ENCODE assay signal across 24 cellular contexts in the genomic region with DNA sequence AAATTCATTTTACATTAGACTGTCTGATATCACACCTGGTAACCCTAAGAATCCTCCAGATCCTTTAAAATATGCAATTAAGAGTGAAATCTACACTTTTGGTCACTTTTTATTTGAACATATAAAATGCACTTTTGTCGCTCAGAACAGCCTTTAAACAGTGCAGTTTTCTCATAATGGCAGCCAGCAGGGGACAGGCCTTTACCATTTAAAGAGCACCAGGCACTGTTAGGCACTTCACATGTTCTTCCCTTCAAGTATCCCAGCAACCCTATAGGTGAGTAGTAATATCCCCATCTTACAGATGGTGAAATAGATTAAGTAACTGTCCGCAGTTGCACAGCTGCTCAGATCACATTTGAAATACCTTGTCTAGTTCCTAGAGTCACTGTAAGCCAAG. TPM values are rescaled to one million over a fixed set of nuclear protein-coding genes. Genes with fewer than 3 reads are reported as not detected.
DNase-seq lines count a peak whose midpoint lies in the region; ATAC-seq, FAIRE-seq and TF ChIP-seq lines count a peak whose summit lies in the region.
"Had no signal": no experiment of that assay in that cellular context is flagged by ENCODE, and none has a peak within 500 bp of the region (broad histone marks: within the 10 kb centered on the region; RNA-seq: fewer than 3 reads in every experiment).

No MANE protein-coding gene starts in this region.

- POLR2A ChIA-PET in GM12878 (lab: Charles Lee) = interaction anchor here (0.5 kb wide), 1 partner anchor 49 kb away, joined by 4 read pairs; no protein-coding TSS in a partner anchor
- POLR2A ChIA-PET in activated CD8-positive, alpha-beta T cell treated with anti-CD3 and anti-CD28 coated beads, Interleukin-2, amount 10 ng/mL, durations not matched to agents 7 days and 5 days (lab: Charles Lee) = no interaction called here

- CTCF ChIA-PET in GM12878 (lab: Yijun Ruan, JAX) = interaction anchor here (0.7 kb wide), 1 partner anchor 16 kb away, joined by 3 read pairs; no protein-coding TSS in a partner anchor
- CTCF ChIA-PET in activated naive CD4-positive, alpha-beta T cell treated with anti-CD3 and anti-CD28 coated beads for 36 hours (lab: Charles Lee) = interaction anchor here (0.6 kb wide), 1 partner anchor 9 kb away, joined by 3 read pairs; no protein-coding TSS in a partner anchor
- CTCF ChIA-PET in activated CD8-positive, alpha-beta T cell treated with anti-CD3 and anti-CD28 coated beads, Interleukin-2, amount 10 ng/mL, durations not matched to agents 7 days and 5 days (lab: Charles Lee) = no interaction called here

- H3K9ac ChIP-seq in GM12878 (ENCODE audit: control insufficient read depth, insufficient read depth, low read length) = no peak overlapping the region
- H3K9ac ChIP-seq: BLaER1 had no signal

- intact Hi-C loops in GM12878 (cut with micrococcal nuclease; ENCODE audit: unreplicated experiment) = no loop called here
- intact Hi-C loops in activated naive CD4-positive, alpha-beta T cell treated with anti-CD3 and anti-CD28 coated beads for 36 hours (cut with micrococcal nuclease) = no loop called here

- no peak overlapping the region for H3K4me2 ChIP-seq in GM12878 (ENCODE audit: control insufficient read depth, insufficient read depth)
- H3K4me2 ChIP-seq: BLaER1 had no signal

- no TSS peak for BruUV-seq in GM12878 (replicated peaks; lab: Mats Ljungman, UMichigan)

- in situ Hi-C loops in GM12878 (cut with MboI) = loop anchor here (5.0 kb wide), 1 partner anchor 217 kb away; no protein-coding TSS in a partner anchor

- no peaks in the 10 kb centered on the region for H3K27me3 Mint-ChIP-seq in activated naive CD4-positive, alpha-beta T cell treated with anti-CD3 and anti-CD28 coated beads for 36 hours (ENCODE audit: low read depth)
- H3K27me3 Mint-ChIP-seq in activated CD8-positive, alpha-beta T cell treated with anti-CD3 and anti-CD28 coated beads, Interleukin-2, amount 10 ng/mL, durations not matched to agents 7 days and 5 days (ENCODE audit: low read depth) = peaks cover 20% of the 10 kb centered on the region
- H3K27me3 Mint-ChIP-seq: activated CD4-positive, alpha-beta memory T cell treated with anti-CD3 and anti-CD28 coated beads for 36 hours had no signal

- H3K27ac Mint-ChIP-seq in activated naive CD4-positive, alpha-beta T cell treated with anti-CD3 and anti-CD28 coated beads for 36 hours = no peak overlapping the region
- H3K27ac Mint-ChIP-seq in activated CD8-positive, alpha-beta T cell treated with anti-CD3 and anti-CD28 coated beads, Interleukin-2, amount 10 ng/mL, durations not matched to agents 7 days and 5 days = no peak overlapping the region
- H3K27ac Mint-ChIP-seq: activated CD4-positive, alpha-beta memory T cell treated with anti-CD3 and anti-CD28 coated beads for 36 hours; activated naive CD4-positive, alpha-beta T cell treated with anti-CD3 and anti-CD28 coated beads, Interleukin-2, amount 10 ng/mL, durations not matched to agents 7 days and 5 days; effector memory CD8-positive, alpha-beta T cell had no signal

- DNase-seq in AG10803 (ENCODE audit: low read depth) = no peak
- DNase-seq in HFF-Myc (ENCODE audit: extremely low read depth, low read depth) = no peak
- DNase-seq in GM12878 (ENCODE audit: low read depth, low spot score) = no peak
- DNase-seq in kidney epithelial cell (ENCODE audit: low read depth) = no peak
- DNase-seq in activated naive CD4-positive, alpha-beta T cell treated with anti-CD3 and anti-CD28 coated beads for 36 hours = no peak
- no peak for DNase-seq in NCI-H187 treated with DMSO at 0.1 percent for 48 hours (lab: John Stamatoyannopoulos, UW)
- DNase-seq in NK-92 treated with Interleukin-12 subunit alpha and Interleukin-12 subunit beta, amount 100 ng/mL, for 24 hours (lab: John Stamatoyannopoulos, UW) = no peak
- no peak for DNase-seq in activated CD8-positive, alpha-beta T cell treated with anti-CD3 and anti-CD28 coated beads, Interleukin-2, amount 10 ng/mL, durations not matched to agents 7 days and 5 days
- DNase-seq: activated CD4-positive, alpha-beta memory T cell treated with anti-CD3 and anti-CD28 coated beads for 36 hours; activated naive CD4-positive, alpha-beta T cell treated with anti-CD3 and anti-CD28 coated beads, Interleukin-2, amount 10 ng/mL, durations not matched to agents 7 days and 5 days; activated T-cell treated with anti-CD3 and anti-CD28 coated beads, Interleukin-2, amount 50 U/mL, for 1 hour; anterior cingulate cortex; effector memory CD8-positive, alpha-beta T cell; hippocampal formation; NCI-H526; ovary; SIG-M5; sigmoid colon; stimulated activated naive CD4-positive, alpha-beta T cell; T-helper 2 cell; thyroid gland had no signal

- TF ChIP-seq EP300 in GM12878 (IDR thresholded peaks at IDR 0.05; ENCODE audit: borderline replicate concordance in 1 of 2, control insufficient read depth in 1 of 2, low read depth in 2 of 2, low read length in 2 of 2) = no peak

- RAD21 ChIA-PET in GM12878 (lab: Charles Lee; ENCODE audit: unreplicated experiment) = no interaction called here

- SMC1A ChIA-PET in GM12878 (lab: Charles Lee; ENCODE audit: uncharacterized antibody, unreplicated experiment) = no interaction called here

- H3K4me3 Mint-ChIP-seq in activated naive CD4-positive, alpha-beta T cell treated with anti-CD3 and anti-CD28 coated beads for 36 hours = no peak overlapping the region
- H3K4me3 Mint-ChIP-seq in activated CD8-positive, alpha-beta T cell treated with anti-CD3 and anti-CD28 coated beads, Interleukin-2, amount 10 ng/mL, durations not matched to agents 7 days and 5 days = no peak overlapping the region
- H3K4me3 Mint-ChIP-seq: activated CD4-positive, alpha-beta memory T cell treated with anti-CD3 and anti-CD28 coated beads for 36 hours; activated naive CD4-positive, alpha-beta T cell treated with anti-CD3 and anti-CD28 coated beads, Interleukin-2, amount 10 ng/mL, durations not matched to agents 7 days and 5 days; effector memory CD8-positive, alpha-beta T cell; WTC11 had no signal

- H2AFZ ChIP-seq in GM12878 (ENCODE audit: control insufficient read depth, low read depth, low read length) = no peak overlapping the region

- FAIRE-seq in GM12878 (lab: Jason Lieb, UNC) = no peak
- FAIRE-seq: islet of Langerhans had no signal

- 75% methylated on average over 2 of the region's 2 CpGs for WGBS in GM12878 (ENCODE audit: insufficient coverage, insufficient replicate concordance, low lambda C conversion rate, missing lambda C conversion rate)

- no peak overlapping the region for H3K4me3 ChIP-seq in AG10803 (ENCODE audit: low read length)
- no peak overlapping the region for H3K4me3 ChIP-seq in HFF-Myc (replicated peaks; ENCODE audit: low read depth, low read length)
- no peak overlapping the region for H3K4me3 ChIP-seq in GM12878
- H3K4me3 ChIP-seq in kidney epithelial cell (ENCODE audit: low read depth, low read length) = no peak overlapping the region
- H3K4me3 ChIP-seq: BLaER1, ovary, sigmoid colon, thyroid gland had no signal

- TF ChIP-seq POLR2A in GM12878 (IDR thresholded peaks at IDR 0.05; ENCODE audit: low read depth, low read length) = no peak

- no peaks in the 10 kb centered on the region for H3K4me1 ChIP-seq in GM12878 (ENCODE audit: control insufficient read depth, insufficient read depth, low read length)
- H3K4me1 ChIP-seq: BLaER1, thyroid gland had no signal

- ATAC-seq in GM12878 = no peak
- no peak for ATAC-seq in activated CD8-positive, alpha-beta T cell treated with anti-CD3 and anti-CD28 coated beads, Interleukin-2, amount 10 ng/mL, durations not matched to agents 7 days and 5 days
- ATAC-seq: effector memory CD8-positive, alpha-beta T cell; WTC11 had no signal

- no peaks in the 10 kb centered on the region for H3K79me2 ChIP-seq in GM12878 (ENCODE audit: control insufficient read depth, insufficient read depth, low read length)

- TF ChIP-seq RAD21 in GM12878 (IDR thresholded peaks at IDR 0.05; ENCODE audit: insufficient read depth, low read depth, low read length) = 0 out of 2 replicates have a peak, but pooled peaks have one; percentile 21

- TF ChIP-seq CTCF in AG10803 (conservative IDR thresholded peaks at IDR 0.05; ENCODE audit: low read length) (peak; percentile 34; the same call in 1 of the 2 replicates), HFF-Myc (IDR thresholded peaks at IDR 0.05; ENCODE audit: low read depth, low read length, missing control alignments) (peak; percentile 36), GM12878 (IDR thresholded peaks at IDR 0.05 in 2 of 3, conservative IDR thresholded peaks at IDR 0.05 in 1 of 3; ENCODE audit: control insufficient read depth in 2 of 3, extremely low read depth in 1 of 3, insufficient read depth in 1 of 3, low read depth in 3 of 3, low read length in 3 of 3) (0 out of 6 replicates have a peak, but pooled peaks of 1 of the 3 experiments have one; percentile 9), kidney epithelial cell (IDR thresholded peaks at IDR 0.05; ENCODE audit: insufficient read depth, low read length, poor library complexity, severe bottlenecking) (peak; percentile 6)

- H3K9me3 Mint-ChIP-seq in activated naive CD4-positive, alpha-beta T cell treated with anti-CD3 and anti-CD28 coated beads for 36 hours = no peaks in the 10 kb centered on the region
- no peaks in the 10 kb centered on the region for H3K9me3 Mint-ChIP-seq in activated CD8-positive, alpha-beta T cell treated with anti-CD3 and anti-CD28 coated beads, Interleukin-2, amount 10 ng/mL, durations not matched to agents 7 days and 5 days (ENCODE audit: insufficient read depth)
- H3K9me3 Mint-ChIP-seq: activated CD4-positive, alpha-beta memory T cell treated with anti-CD3 and anti-CD28 coated beads for 36 hours; activated naive CD4-positive, alpha-beta T cell treated with anti-CD3 and anti-CD28 coated beads, Interleukin-2, amount 10 ng/mL, durations not matched to agents 7 days and 5 days; effector memory CD8-positive, alpha-beta T cell; WTC11 had no signal

- no peak overlapping the region for H3K27ac ChIP-seq in GM12878 (ENCODE audit: control insufficient read depth, insufficient read depth)
- H3K27ac ChIP-seq: BLaER1, ovary, sigmoid colon, thyroid gland had no signal

- H3K9me3 ChIP-seq in GM12878 (replicated peaks; ENCODE audit: control insufficient read depth, insufficient read depth, low read length) = no peaks in the 10 kb centered on the region
- H3K9me3 ChIP-seq: BLaER1, ovary, sigmoid colon, thyroid gland had no signal

- no peaks in the 10 kb centered on the region for H4K20me1 ChIP-seq in GM12878 (ENCODE audit: control insufficient read depth, insufficient read depth)
- H4K20me1 ChIP-seq: BLaER1 had no signal

- no peaks in the 10 kb centered on the region for H3K27me3 ChIP-seq in GM12878 (replicated peaks in 1 of 2; ENCODE audit: control insufficient read depth in 2 of 2, insufficient read depth in 2 of 2, low read length in 1 of 2)
- H3K27me3 ChIP-seq in kidney epithelial cell (ENCODE audit: control insufficient read depth, insufficient read depth, low read length) = no peaks in the 10 kb centered on the region
- H3K27me3 ChIP-seq: BLaER1, ovary, sigmoid colon, thyroid gland had no signal

- no peaks in the 10 kb centered on the region for H3K36me3 ChIP-seq in GM12878 (ENCODE audit: control insufficient read depth in 2 of 2, insufficient read depth in 2 of 2, low read length in 1 of 2)
- no peaks in the 10 kb centered on the region for H3K36me3 ChIP-seq in kidney epithelial cell (ENCODE audit: control insufficient read depth, insufficient read depth, low read length)
- H3K36me3 ChIP-seq: BLaER1, ovary, sigmoid colon, thyroid gland had no signal

- no peaks in the 10 kb centered on the region for H3K36me3 Mint-ChIP-seq in activated naive CD4-positive, alpha-beta T cell treated with anti-CD3 and anti-CD28 coated beads for 36 hours (ENCODE audit: low read depth)
- H3K36me3 Mint-ChIP-seq in activated CD8-positive, alpha-beta T cell treated with anti-CD3 and anti-CD28 coated beads, Interleukin-2, amount 10 ng/mL, durations not matched to agents 7 days and 5 days (ENCODE audit: low read depth) = no peaks in the 10 kb centered on the region
- H3K36me3 Mint-ChIP-seq: activated CD4-positive, alpha-beta memory T cell treated with anti-CD3 and anti-CD28 coated beads for 36 hours; activated naive CD4-positive, alpha-beta T cell treated with anti-CD3 and anti-CD28 coated beads, Interleukin-2, amount 10 ng/mL, durations not matched to agents 7 days and 5 days; WTC11 had no signal

- H3K4me1 Mint-ChIP-seq in activated naive CD4-positive, alpha-beta T cell treated with anti-CD3 and anti-CD28 coated beads for 36 hours (ENCODE audit: low read depth) = no peaks in the 10 kb centered on the region
- no peaks in the 10 kb centered on the region for H3K4me1 Mint-ChIP-seq in activated CD8-positive, alpha-beta T cell treated with anti-CD3 and anti-CD28 coated beads, Interleukin-2, amount 10 ng/mL, durations not matched to agents 7 days and 5 days (ENCODE audit: low read depth)
- H3K4me1 Mint-ChIP-seq: activated naive CD4-positive, alpha-beta T cell treated with anti-CD3 and anti-CD28 coated beads, Interleukin-2, amount 10 ng/mL, durations not matched to agents 7 days and 5 days had no signal

RNA-seq across cellular contexts. Expression of gene SAMD4A, which starts 11.3 kb away (rescaled TPM):
- total RNA-seq in GM12878 (2013; cell fraction: nucleolus; rRNA removed) = 5.6 and 6.9 TPM in 2 replicates
- total RNA-seq in GM12878 (2014; rRNA removed) (0.38 and 0.40 TPM in 2 replicates), GM12878 (2014; rRNA removed; fragmentation: Illumina TruSeq; extraction: Trizol) (0.18 and 0.40 TPM in 2 replicates), GM12878 (2021) (0.48 and 0.56 TPM in 2 replicates), kidney epithelial cell (14.5 and 20.5 TPM in 2 replicates)
- polyA plus RNA-seq in GM12878 (2011; ENCODE audit: low read depth) = 0.38 TPM
- polyA plus RNA-seq in GM12878 (2011; rRNA removed) (0.22 and 0.39 TPM in 2 replicates), GM12878 (2014; fragmentation: Illumina TruSeq; extraction: Trizol) (0.17 and 0.26 TPM in 2 replicates), GM12878 (2014; fragmentation: Nextera tagmentation; extraction: Ambion mirVana) (under 1 TPM; 0.29 to 0.33 TPM), GM12878 (2014; rRNA removed) (0.18 and 0.49 TPM in 2 replicates), GM12878 (2016; fragmentation: Nextera tagmentation; extraction: Ambion mirVana) (under 1 TPM; 0.05 to 0.12 TPM)
- 0.33 and 0.37 TPM in 2 replicates for polyA plus RNA-seq in GM12878 (2011; cell fraction: cytosol; rRNA removed)
- polyA plus RNA-seq in GM12878 (2011; cell fraction: nucleus; rRNA removed) = 1.4 and 1.5 TPM in 2 replicates
- 1.0 and 1.1 TPM in 2 replicates for polyA plus RNA-seq in GM12878 (2012)
- polyA minus RNA-seq in GM12878 (2011; rRNA and poly(A)+ RNA removed) = 0.66 and 2.4 TPM in 2 replicates
- not detected in 2 replicates for polyA minus RNA-seq in GM12878 (2011; cell fraction: cytosol; rRNA and poly(A)+ RNA removed)
- polyA minus RNA-seq in GM12878 (2011; cell fraction: nucleus; rRNA and poly(A)+ RNA removed) = 1.8 and 3.3 TPM in 2 replicates
- 1 to 10 TPM; 4.7 to 4.9 TPM for total RNA-seq in activated naive CD4-positive, alpha-beta T cell treated with anti-CD3 and anti-CD28 coated beads for 36 hours
- 1 to 10 TPM; 3.6 to 3.9 TPM for total RNA-seq in activated CD8-positive, alpha-beta T cell treated with anti-CD3 and anti-CD28 coated beads, Interleukin-2, amount 10 ng/mL, durations not matched to agents 7 days and 5 days

RNA-seq across cellular contexts. Expression of gene CGRRF1, which starts 45.9 kb away (rescaled TPM):
- 12.5 and 13.8 TPM in 2 replicates for total RNA-seq in GM12878 (2013; cell fraction: nucleolus; rRNA removed)
- total RNA-seq in GM12878 (2014; rRNA removed) (8.0 and 10.6 TPM in 2 replicates), GM12878 (2014; rRNA removed; fragmentation: Illumina TruSeq; extraction: Trizol) (9.2 and 10.0 TPM in 2 replicates), GM12878 (2021) (12.2 and 14.1 TPM in 2 replicates), kidney epithelial cell (13.4 and 15.4 TPM in 2 replicates)
- 11.4 TPM for polyA plus RNA-seq in GM12878 (2011; ENCODE audit: low read depth)
- polyA plus RNA-seq in GM12878 (2011; rRNA removed) (14.8 and 16.9 TPM in 2 replicates), GM12878 (2014; fragmentation: Illumina TruSeq; extraction: Trizol) (8.7 and 14.2 TPM in 2 replicates), GM12878 (2014; fragmentation: Nextera tagmentation; extraction: Ambion mirVana) (10 to 100 TPM; 32.1 to 47.7 TPM), GM12878 (2014; rRNA removed) (5.5 and 6.9 TPM in 2 replicates), GM12878 (2016; fragmentation: Nextera tagmentation; extraction: Ambion mirVana) (10 to 100 TPM; 19.6 to 20.6 TPM)
- 4.2 and 4.4 TPM in 2 replicates for polyA plus RNA-seq in GM12878 (2011; cell fraction: cytosol; rRNA removed)
- 5.7 and 6.1 TPM in 2 replicates for polyA plus RNA-seq in GM12878 (2011; cell fraction: nucleus; rRNA removed)
- polyA plus RNA-seq in GM12878 (2012) = 9.8 and 11.5 TPM in 2 replicates
- 5.2 and 5.7 TPM in 2 replicates for polyA minus RNA-seq in GM12878 (2011; rRNA and poly(A)+ RNA removed)
- polyA minus RNA-seq in GM12878 (2011; cell fraction: cytosol; rRNA and poly(A)+ RNA removed) = 0.62 and 4.3 TPM in 2 replicates
- 3.4 and 5.7 TPM in 2 replicates for polyA minus RNA-seq in GM12878 (2011; cell fraction: nucleus; rRNA and poly(A)+ RNA removed)
- 1 to 10 TPM; 9.2 to 9.7 TPM for total RNA-seq in activated naive CD4-positive, alpha-beta T cell treated with anti-CD3 and anti-CD28 coated beads for 36 hours
- 10 to 100 TPM; 13.6 to 13.7 TPM for total RNA-seq in activated CD8-positive, alpha-beta T cell treated with anti-CD3 and anti-CD28 coated beads, Interleukin-2, amount 10 ng/mL, durations not matched to agents 7 days and 5 days
